Comparison of ENCODE assay signal across 20 cellular contexts in genomic region chr17:37138726-37139125, GRCh38.
"Had no signal": no experiment of that assay in that cellular context is flagged by ENCODE, and none has a peak within 500 bp of the region (broad histone marks: within the 10 kb centered on the region; RNA-seq: fewer than 3 reads in every experiment).

No MANE protein-coding gene starts in this region.

- H3K36me3 Mint-ChIP-seq: stimulated activated effector memory CD8-positive, alpha-beta T cell treated with anti-CD3 and anti-CD28 coated beads, Interleukin-12 subunit alpha, Interleukin-12 subunit beta, amount 100 ng/mL, for 72 hours had no signal

- H3K4me1 Mint-ChIP-seq: memory B cell; naive B cell; stimulated activated effector memory CD8-positive, alpha-beta T cell treated with anti-CD3 and anti-CD28 coated beads, Interleukin-12 subunit alpha, Interleukin-12 subunit beta, amount 100 ng/mL, for 72 hours had no signal

- H3K4me3 ChIP-seq: coronary artery, heart left ventricle, left lung, lower lobe of right lung, smooth muscle cell, suprapubic skin, thyroid gland, uterus had no signal

- ATAC-seq: heart left ventricle; left lung; lower lobe of right lung; right cardiac atrium; stimulated activated effector memory CD8-positive, alpha-beta T cell treated with anti-CD3 and anti-CD28 coated beads, Interleukin-12 subunit alpha, Interleukin-12 subunit beta, amount 100 ng/mL, for 72 hours; stimulated activated naive CD8-positive, alpha-beta T cell treated with anti-CD3 and anti-CD28 coated beads, Interleukin-15, Interleukin-2, amounts not matched to agents 100 U/mL and 50 U/mL, for 24 hours had no signal

- H3K27ac Mint-ChIP-seq: memory B cell; mesothelial cell of epicardium; stimulated activated effector memory CD8-positive, alpha-beta T cell treated with anti-CD3 and anti-CD28 coated beads, Interleukin-12 subunit alpha, Interleukin-12 subunit beta, amount 100 ng/mL, for 72 hours; type B pancreatic cell had no signal

- H3K9me3 Mint-ChIP-seq: memory B cell; mesothelial cell of epicardium; naive B cell; stimulated activated effector memory CD8-positive, alpha-beta T cell treated with anti-CD3 and anti-CD28 coated beads, Interleukin-12 subunit alpha, Interleukin-12 subunit beta, amount 100 ng/mL, for 72 hours; type B pancreatic cell had no signal

- H3K36me3 ChIP-seq: thyroid gland, uterus had no signal

- H3K4me3 Mint-ChIP-seq: memory B cell; mesothelial cell of epicardium; naive B cell; stimulated activated effector memory CD8-positive, alpha-beta T cell treated with anti-CD3 and anti-CD28 coated beads, Interleukin-12 subunit alpha, Interleukin-12 subunit beta, amount 100 ng/mL, for 72 hours; type B pancreatic cell had no signal

- H3K4me2 ChIP-seq: smooth muscle cell had no signal

- H3K27me3 Mint-ChIP-seq: memory B cell, naive B cell, type B pancreatic cell had no signal

- H3K9me3 ChIP-seq: heart left ventricle, left lung, lower lobe of right lung, suprapubic skin, thyroid gland, uterus had no signal

- H3K4me1 ChIP-seq: heart left ventricle, left lung, lower lobe of right lung, suprapubic skin, thyroid gland, uterus had no signal

- DNase-seq: effector CD4-positive, alpha-beta T cell; foreskin melanocyte; heart left ventricle; hippocampal formation; left lung; lower lobe of right lung; naive B cell; posterior cingulate gyrus; right cardiac atrium; stimulated activated CD4-positive, alpha-beta T cell treated with anti-CD3 and anti-CD28 coated beads, Interleukin-2, amount 100 ng/mL, for 48 hours; stimulated activated naive CD8-positive, alpha-beta T cell treated with anti-CD3 and anti-CD28 coated beads, Interleukin-15, Interleukin-2, amounts not matched to agents 100 U/mL and 50 U/mL, for 24 hours; thyroid gland; uterus had no signal

- H3K27ac ChIP-seq: coronary artery, heart left ventricle, left lung, lower lobe of right lung, suprapubic skin, thyroid gland, uterus had no signal
